In genomic region chr7:80740778-80741545, GRCh38 we compare ENCODE assay signal across 19 cellular contexts.
A peak's percentile ranks its signal among the peaks of the same experiment; 100 is the strongest.
DNase-seq lines count a peak whose midpoint lies in the region; ATAC-seq and TF ChIP-seq lines count a peak whose summit lies in the region.
"Had no signal": no experiment of that assay in that cellular context is flagged by ENCODE, and none has a peak within 500 bp of the region (broad histone marks: within the 10 kb centered on the region; RNA-seq: fewer than 3 reads in every experiment).

No MANE protein-coding gene starts in this region.

- POLR2A ChIA-PET in MCF 10A (lab: Yijun Ruan, JAX) (interaction anchor here (0.6 to 1.8 kb wide), 4 partner anchors 10 to 558 kb away, joined by 3 to 5 read pairs (median 4); no protein-coding TSS in a partner anchor), SK-N-SH (lab: Yijun Ruan, JAX) (no interaction called here)

- WGBS in SK-N-SH (ENCODE audit: low lambda C conversion rate), result 10% methylated on average over 1 of the region's 1 CpG
- 61 to 84% methylated on average over 1 of the region's 1 CpG for WGBS in lower leg skin, 2 donors

- no peaks in the 10 kb centered on the region for H3K9me2 ChIP-seq in SK-N-SH

- no peak overlapping the region; the same call in 1 of the 2 replicates for H3K9ac ChIP-seq in SK-N-SH

- no peak overlapping the region for H3K4me3 ChIP-seq in breast epithelium
- no peak overlapping the region; a peak in 1 of 4 replicates for H3K4me3 ChIP-seq in SK-N-SH (ENCODE audit: low read depth in 2 of 2, low read length in 1 of 2)
- no peak overlapping the region for H3K4me3 ChIP-seq in lower leg skin (ENCODE audit: low read depth, poor library complexity, severe bottlenecking)
- no peak overlapping the region for H3K4me3 ChIP-seq in right atrium auricular region
- H3K4me3 ChIP-seq: left lung had no signal

- H3K9me3 ChIP-seq in breast epithelium, result no peaks in the 10 kb centered on the region
- no peaks in the 10 kb centered on the region for H3K9me3 ChIP-seq in SK-N-SH
- no peaks in the 10 kb centered on the region for H3K9me3 ChIP-seq in right atrium auricular region
- H3K9me3 ChIP-seq: left lung had no signal

- no peak for TF ChIP-seq CTCF in MCF 10A (IDR thresholded peaks at IDR 0.05; ENCODE audit: unreplicated experiment)
- no peak for TF ChIP-seq CTCF in breast epithelium (IDR thresholded peaks at IDR 0.05)
- no peak for TF ChIP-seq CTCF in SK-N-SH (IDR thresholded peaks at IDR 0.05)
- TF ChIP-seq CTCF in lower leg skin (IDR thresholded peaks at IDR 0.05), result no peak
- TF ChIP-seq CTCF in right atrium auricular region (IDR thresholded peaks at IDR 0.05), result no peak

- TF ChIP-seq EP300 in SK-N-SH (IDR thresholded peaks at IDR 0.05; ENCODE audit: borderline replicate concordance in 1 of 2, low read depth in 1 of 2, low read length in 1 of 2), result peak in 1 of 2 experiments; percentile 83; a peak in 2 of 4 replicates

- ATAC-seq in effector memory CD8-positive, alpha-beta T cell (replicated peaks), result no peak
- ATAC-seq: left lung; naive thymus-derived CD8-positive, alpha-beta T cell had no signal

- peaks cover 3% of the 10 kb centered on the region for H3K9me3 Mint-ChIP-seq in MCF 10A (ENCODE audit: unreplicated experiment)
- H3K9me3 Mint-ChIP-seq in effector memory CD8-positive, alpha-beta T cell, result peaks cover 3 to 4% of the 10 kb centered on the region in 2 donors
- H3K9me3 Mint-ChIP-seq: activated naive CD4-positive, alpha-beta T cell treated with anti-CD3 and anti-CD28 coated beads for 36 hours; H9 had no signal

- DNase-seq in MCF 10A (ENCODE audit: unreplicated experiment), result peak; percentile 10
- DNase-seq in breast epithelium (ENCODE audit: low spot score in 2 of 2), result no peak
- DNase-seq in SK-N-SH, result no peak
- peak; percentile 44 for DNase-seq in glomerular visceral epithelial cell (ENCODE audit: extremely low spot score)
- no peak for DNase-seq in lower leg skin (ENCODE audit: low spot score in 2 of 2)
- DNase-seq in right atrium auricular region (ENCODE audit: low spot score), result no peak
- DNase-seq in posterior cingulate gyrus, result no peak
- DNase-seq in effector memory CD8-positive, alpha-beta T cell, result no peak
- DNase-seq: activated naive CD4-positive, alpha-beta T cell treated with anti-CD3 and anti-CD28 coated beads for 36 hours; COR-L47; H9; left lung; MM.1S; naive thymus-derived CD8-positive, alpha-beta T cell; stimulated activated naive CD4-positive, alpha-beta T cell treated with Interleukin-2 at 50 U/mL for 16 hours had no signal

- no peak for TF ChIP-seq RAD21 in SK-N-SH (IDR thresholded peaks at IDR 0.05; ENCODE audit: low read length)

- H3K36me3 Mint-ChIP-seq in MCF 10A (ENCODE audit: insufficient read depth, unreplicated experiment), result peaks cover 33% of the 10 kb centered on the region
- H3K36me3 Mint-ChIP-seq in effector memory CD8-positive, alpha-beta T cell (ENCODE audit: insufficient read depth), result no peaks in the 10 kb centered on the region
- H3K36me3 Mint-ChIP-seq: naive thymus-derived CD8-positive, alpha-beta T cell had no signal

- H3K27me3 ChIP-seq in breast epithelium (no peaks in the 10 kb centered on the region), SK-N-SH (ENCODE audit: insufficient read depth) (no peaks in the 10 kb centered on the region), right atrium auricular region (no peaks in the 10 kb centered on the region)
- H3K27me3 ChIP-seq: left lung had no signal

- H3K4me2 ChIP-seq in SK-N-SH, result peak overlapping the region; percentile 38

- BruUV-seq in MCF 10A (replicated peaks; lab: Mats Ljungman, UMichigan), result no TSS peak

- H3K4me1 Mint-ChIP-seq in MCF 10A (ENCODE audit: insufficient read depth, unreplicated experiment), result peaks cover 13% of the 10 kb centered on the region
- H3K4me1 Mint-ChIP-seq in effector memory CD8-positive, alpha-beta T cell (ENCODE audit: low read depth in 2 of 2), result no peaks in the 10 kb centered on the region
- H3K4me1 Mint-ChIP-seq: central memory CD8-positive, alpha-beta T cell; naive thymus-derived CD8-positive, alpha-beta T cell had no signal

- H3K36me3 ChIP-seq in breast epithelium (no peaks in the 10 kb centered on the region), SK-N-SH (replicated peaks in 1 of 2; ENCODE audit: control insufficient read depth in 1 of 2, insufficient read depth in 2 of 2, low read length in 1 of 2) (peaks cover 17 to 33% of the 10 kb centered on the region in 2 experiments), right atrium auricular region (no peaks in the 10 kb centered on the region)

- no peak overlapping the region for H3K27ac Mint-ChIP-seq in MCF 10A (ENCODE audit: low read depth, unreplicated experiment)
- no peak overlapping the region for H3K27ac Mint-ChIP-seq in effector memory CD8-positive, alpha-beta T cell
- H3K27ac Mint-ChIP-seq: activated naive CD4-positive, alpha-beta T cell treated with anti-CD3 and anti-CD28 coated beads for 36 hours; H9; naive thymus-derived CD8-positive, alpha-beta T cell had no signal

- intact Hi-C loops in MCF 10A (cut with micrococcal nuclease) (no loop called here), breast epithelium (cut with DNase I; ENCODE audit: low total_unique reads) (no loop called here), lower leg skin (cut with DNase I; ENCODE audit: low total_unique reads) (no loop called here), posterior cingulate gyrus (cut with DNase I) (no loop called here)

- peaks cover 18% of the 10 kb centered on the region for H3F3A ChIP-seq in SK-N-SH (replicated peaks; ENCODE audit: insufficient read depth)

- H3K27ac ChIP-seq in breast epithelium (no peak overlapping the region), SK-N-SH (ENCODE audit: low read depth in 2 of 2, low read length in 1 of 2) (peak overlapping the region; percentile 48 to 78; a peak in 3 of 4 replicates), right atrium auricular region (no peak overlapping the region)
- H3K27ac ChIP-seq: 22Rv1, HL-60, left lung, VCaP had no signal

- H4K20me1 ChIP-seq in SK-N-SH (ENCODE audit: insufficient read depth), result no peaks in the 10 kb centered on the region

- H3K79me2 ChIP-seq in SK-N-SH (ENCODE audit: insufficient read depth), result no peaks in the 10 kb centered on the region

- no peaks in the 10 kb centered on the region for H3K27me3 Mint-ChIP-seq in MCF 10A (ENCODE audit: insufficient read depth, unreplicated experiment)
- no peaks in the 10 kb centered on the region for H3K27me3 Mint-ChIP-seq in effector memory CD8-positive, alpha-beta T cell
- H3K27me3 Mint-ChIP-seq: central memory CD8-positive, alpha-beta T cell; naive thymus-derived CD8-positive, alpha-beta T cell had no signal

- TF ChIP-seq POLR2A in breast epithelium (IDR thresholded peaks at IDR 0.05) (no peak), lower leg skin (IDR thresholded peaks at IDR 0.05) (no peak)

- CTCF ChIA-PET in MCF 10A (lab: Yijun Ruan, JAX), result no interaction called here
- CTCF ChIA-PET in SK-N-SH (lab: Yijun Ruan, JAX), result interaction anchor here (0.9 to 1.6 kb wide), 2 partner anchors 10 to 43 kb away, joined by 3 to 4 read pairs; no protein-coding TSS in a partner anchor

- H3K4me3 Mint-ChIP-seq in MCF 10A (ENCODE audit: unreplicated experiment), result no peak overlapping the region
- H3K4me3 Mint-ChIP-seq in effector memory CD8-positive, alpha-beta T cell, result no peak overlapping the region
- H3K4me3 Mint-ChIP-seq: activated naive CD4-positive, alpha-beta T cell treated with anti-CD3 and anti-CD28 coated beads for 36 hours; central memory CD8-positive, alpha-beta T cell; H9; naive thymus-derived CD8-positive, alpha-beta T cell had no signal

- H3K4me1 ChIP-seq in breast epithelium (no peaks in the 10 kb centered on the region), SK-N-SH (ENCODE audit: control insufficient read depth in 1 of 2, insufficient read depth in 2 of 2, low read depth in 1 of 2, low read length in 1 of 2) (peaks cover 7 to 17% of the 10 kb centered on the region in 2 experiments; a peak in 3 of 4 replicates), right atrium auricular region (no peaks in the 10 kb centered on the region)
- H3K4me1 ChIP-seq: left lung had no signal

- H2AFZ ChIP-seq in SK-N-SH (ENCODE audit: low read depth), result no peak overlapping the region

TF ChIP-seq in SK-N-SH, 30 proteins besides CTCF, POLR2A, EP300 and RAD21 (continues in another document):
- peak; percentile 64 for TF ChIP-seq RXRA (IDR thresholded peaks at IDR 0.05; ENCODE audit: borderline replicate concordance, low read depth)
- TF ChIP-seq, protein P1, sequence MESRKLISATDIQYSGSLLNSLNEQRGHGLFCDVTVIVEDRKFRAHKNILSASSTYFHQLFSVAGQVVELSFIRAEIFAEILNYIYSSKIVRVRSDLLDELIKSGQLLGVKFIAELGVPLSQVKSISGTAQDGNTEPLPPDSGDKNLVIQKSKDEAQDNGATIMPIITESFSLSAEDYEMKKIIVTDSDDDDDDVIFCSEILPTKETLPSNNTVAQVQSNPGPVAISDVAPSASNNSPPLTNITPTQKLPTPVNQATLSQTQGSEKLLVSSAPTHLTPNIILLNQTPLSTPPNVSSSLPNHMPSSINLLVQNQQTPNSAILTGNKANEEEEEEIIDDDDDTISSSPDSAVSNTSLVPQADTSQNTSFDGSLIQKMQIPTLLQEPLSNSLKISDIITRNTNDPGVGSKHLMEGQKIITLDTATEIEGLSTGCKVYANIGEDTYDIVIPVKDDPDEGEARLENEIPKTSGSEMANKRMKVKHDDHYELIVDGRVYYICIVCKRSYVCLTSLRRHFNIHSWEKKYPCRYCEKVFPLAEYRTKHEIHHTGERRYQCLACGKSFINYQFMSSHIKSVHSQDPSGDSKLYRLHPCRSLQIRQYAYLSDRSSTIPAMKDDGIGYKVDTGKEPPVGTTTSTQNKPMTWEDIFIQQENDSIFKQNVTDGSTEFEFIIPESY (IDR thresholded peaks at IDR 0.05; ENCODE audit: borderline replicate concordance, low read depth), result no peak
- no peak for TF ChIP-seq RFX5 (IDR thresholded peaks at IDR 0.05; ENCODE audit: low read length)
- peak; percentile 20; the same call in 1 of the 2 replicates for TF ChIP-seq GABPA (IDR thresholded peaks at IDR 0.05; ENCODE audit: low read depth)
- TF ChIP-seq NFIC (IDR thresholded peaks at IDR 0.05; ENCODE audit: borderline replicate concordance), result peak; percentile 66; the same call in 1 of the 2 replicates
- TF ChIP-seq RCOR1 (IDR thresholded peaks at IDR 0.05; ENCODE audit: low read length), result no peak
- peak; percentile 18; the same call in 1 of the 2 replicates for TF ChIP-seq POLR2AphosphoS5 (IDR thresholded peaks at IDR 0.05; ENCODE audit: low read depth, low read length)
- peak; percentile 25; the same call in 1 of the 2 replicates for TF ChIP-seq FOXM1 (IDR thresholded peaks at IDR 0.05; ENCODE audit: low read depth)
- TF ChIP-seq, protein P2, sequence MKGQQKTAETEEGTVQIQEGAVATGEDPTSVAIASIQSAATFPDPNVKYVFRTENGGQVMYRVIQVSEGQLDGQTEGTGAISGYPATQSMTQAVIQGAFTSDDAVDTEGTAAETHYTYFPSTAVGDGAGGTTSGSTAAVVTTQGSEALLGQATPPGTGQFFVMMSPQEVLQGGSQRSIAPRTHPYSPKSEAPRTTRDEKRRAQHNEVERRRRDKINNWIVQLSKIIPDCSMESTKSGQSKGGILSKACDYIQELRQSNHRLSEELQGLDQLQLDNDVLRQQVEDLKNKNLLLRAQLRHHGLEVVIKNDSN (IDR thresholded peaks at IDR 0.05; ENCODE audit: borderline replicate concordance, low read depth), result no peak
- no peak for TF ChIP-seq TAF1 (IDR thresholded peaks at IDR 0.05; ENCODE audit: borderline replicate concordance, low read depth, low read length)
- TF ChIP-seq CHD2 (IDR thresholded peaks at IDR 0.05; ENCODE audit: low read length, partially characterized antibody), result no peak

Comparison
In these comparisons a context has a peak if more than half of its experiments do, and no peak if none do; other contexts are left out.
1. DNase-seq: peak in MCF 10A (single experiment) and glomerular visceral epithelial cell (single experiment); none in breast epithelium (0 of 2), SK-N-SH (single experiment), lower leg skin (0 of 2), right atrium auricular region (single experiment), posterior cingulate gyrus (0 of 10) and effector memory CD8-positive, alpha-beta T cell (0 of 3).
2. H3K27ac ChIP-seq: peak in SK-N-SH (2 of 2); none in breast epithelium (0 of 2) and right atrium auricular region (0 of 2).